Comparison of ENCODE assay signal across 20 cellular contexts in the genomic region with DNA sequence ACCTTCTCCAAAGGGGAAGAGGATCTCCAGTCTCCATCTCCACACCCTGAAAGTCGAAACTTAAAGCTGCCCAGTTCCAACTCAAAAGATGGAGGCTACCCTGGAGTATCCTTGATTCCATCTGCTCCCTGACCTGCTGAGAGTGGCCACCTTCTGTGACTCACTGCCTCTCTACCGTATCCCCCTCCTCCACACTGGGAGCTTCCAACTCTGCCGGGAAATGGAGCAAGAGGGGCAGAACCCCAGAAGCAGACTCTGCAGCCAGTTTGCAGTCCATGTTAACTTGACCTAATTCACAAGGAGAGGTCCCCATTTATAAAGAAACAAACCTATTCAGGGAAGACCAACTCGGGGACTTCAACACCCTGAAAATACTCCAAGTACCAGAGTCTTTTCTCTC. TPM values are rescaled to one million over a fixed set of nuclear protein-coding genes. Genes with fewer than 3 reads are reported as not detected.
A peak's percentile ranks its signal among the peaks of the same experiment; 100 is the strongest.
DNase-seq lines count a peak whose midpoint lies in the region; ATAC-seq, FAIRE-seq and TF ChIP-seq lines count a peak whose summit lies in the region.
"Had no signal": no experiment of that assay in that cellular context is flagged by ENCODE, and none has a peak within 500 bp of the region (broad histone marks: within the 10 kb centered on the region; RNA-seq: fewer than 3 reads in every experiment).

No MANE protein-coding gene starts in this region.

- H3K4me1 ChIP-seq in IMR-90 (ENCODE audit: control insufficient read depth, insufficient read depth, low read length) (peaks cover 17% of the 10 kb centered on the region), astrocyte (ENCODE audit: insufficient read depth, low read length) (peaks cover 7% of the 10 kb centered on the region), HAP-1 (no peaks in the 10 kb centered on the region)

- H3K27ac ChIP-seq in IMR-90 (ENCODE audit: insufficient read depth, low read length) (no peak overlapping the region), astrocyte (ENCODE audit: low read depth, low read length) (no peak overlapping the region)
- H3K27ac ChIP-seq: SK-N-MC had no signal

- H3K27me3 Mint-ChIP-seq in astrocyte (ENCODE audit: low read depth, unreplicated experiment) (peaks cover 32% of the 10 kb centered on the region), type B pancreatic cell (no peaks in the 10 kb centered on the region)

- CTCF ChIA-PET in IMR-90 (lab: Yijun Ruan, JAX): no interaction called here

- WGBS in IMR-90 (ENCODE audit: extremely low coverage in 2 of 2, insufficient read length in 1 of 2), 2 experiments: no CpG with 5 or more reads among the region's 4 CpGs

- POLR2A ChIA-PET in IMR-90 (lab: Charles Lee; ENCODE audit: unreplicated experiment): no interaction called here

- H3K9me3 ChIP-seq in IMR-90 (ENCODE audit: control insufficient read depth, insufficient read depth, low read length) (no peaks in the 10 kb centered on the region), astrocyte (ENCODE audit: insufficient read depth, low read depth, low read length) (no peaks in the 10 kb centered on the region), HAP-1 (no peaks in the 10 kb centered on the region)

- H3K4ac ChIP-seq in IMR-90 (ENCODE audit: low read depth, low read length): peak overlapping the region; percentile 73

- H3K56ac ChIP-seq in IMR-90 (ENCODE audit: extremely low read depth, insufficient read depth, low read length): no peak overlapping the region

- intact Hi-C loops in IMR-90 (cut with micrococcal nuclease): loop anchor here (2.0 kb wide), 1 partner anchor 17 kb away; no protein-coding TSS in a partner anchor

- H3K4me3 ChIP-seq in IMR-90 (ENCODE audit: insufficient read depth, low read depth, low read length) (no peak overlapping the region), astrocyte (ENCODE audit: insufficient read depth, low read depth, low read length) (no peak overlapping the region), HAP-1 (no peak overlapping the region)
- H3K4me3 ChIP-seq: SK-N-MC had no signal

- H3K36me3 ChIP-seq in IMR-90 (ENCODE audit: control insufficient read depth, insufficient read depth, low read length) (no peaks in the 10 kb centered on the region), astrocyte (ENCODE audit: insufficient read depth, low read length) (no peaks in the 10 kb centered on the region), HAP-1 (replicated peaks) (no peaks in the 10 kb centered on the region)

- H3K4me3 Mint-ChIP-seq in astrocyte (ENCODE audit: unreplicated experiment): no peak overlapping the region
- H3K4me3 Mint-ChIP-seq in type B pancreatic cell: no peak overlapping the region
- H3K4me3 Mint-ChIP-seq: CD14-positive monocyte had no signal

- no peak for FAIRE-seq in astrocyte (lab: Jason Lieb, UNC)
- FAIRE-seq: GM19239 had no signal

- dilution Hi-C loops in IMR-90 (cut with HindIII; ENCODE audit: low sequenced_read_pairs, unreplicated experiment): no loop called here

- TF ChIP-seq RAD21 in IMR-90 (IDR thresholded peaks at IDR 0.05; ENCODE audit: low read length): no peak

- H3K4me1 Mint-ChIP-seq in astrocyte (ENCODE audit: low read depth, unreplicated experiment) (peaks cover 16% of the 10 kb centered on the region), type B pancreatic cell (ENCODE audit: unreplicated experiment) (peaks cover 14% of the 10 kb centered on the region)
- H3K4me1 Mint-ChIP-seq: CD14-positive monocyte had no signal

- peak overlapping the region; percentile 41; the same call in 1 of the 2 replicates for H4K5ac ChIP-seq in IMR-90 (ENCODE audit: low read depth, low read length)

- H3K9ac ChIP-seq in IMR-90 (ENCODE audit: low read depth, low read length) (no peak overlapping the region), astrocyte (ENCODE audit: low read length) (no peak overlapping the region)

- H2BK15ac ChIP-seq in IMR-90 (ENCODE audit: low read depth, low read length): peak overlapping the region; percentile 21; the same call in 2 of the 3 replicates

- H3K27ac Mint-ChIP-seq in astrocyte (ENCODE audit: unreplicated experiment) (no peak overlapping the region), type B pancreatic cell (no peak overlapping the region)
- H3K27ac Mint-ChIP-seq: CD14-positive monocyte had no signal

- peak overlapping the region in 1 of 2 experiments; percentile 4; a peak in 1 of 4 replicates for H4K8ac ChIP-seq in IMR-90 (ENCODE audit: low read depth in 2 of 2, low read length in 2 of 2)

- H2AFZ ChIP-seq in IMR-90 (replicated peaks; ENCODE audit: low read length, poor library complexity): no peak overlapping the region
- H2AFZ ChIP-seq in astrocyte (ENCODE audit: low read depth, low read length): no peak overlapping the region

- H3K4me2 ChIP-seq in IMR-90 (ENCODE audit: low read depth, low read length): no peak overlapping the region
- H3K4me2 ChIP-seq in astrocyte (ENCODE audit: low read length): peak overlapping the region; percentile 9

- H3K79me1 ChIP-seq in IMR-90 (ENCODE audit: low read depth in 1 of 2, low read length in 2 of 2): no peaks in the 10 kb centered on the region

- H2AK9ac ChIP-seq in IMR-90 (replicated peaks; ENCODE audit: low read depth, low read length, poor library complexity): no peak overlapping the region

- no peak for TF ChIP-seq POLR2A in IMR-90 (IDR thresholded peaks at IDR 0.05; ENCODE audit: low read depth, low read length)

- H2BK20ac ChIP-seq in IMR-90 (ENCODE audit: low read depth, low read length): peak overlapping the region; percentile 69

- no peaks in the 10 kb centered on the region for H3K36me3 Mint-ChIP-seq in astrocyte (ENCODE audit: low read depth, unreplicated experiment)
- H3K36me3 Mint-ChIP-seq in type B pancreatic cell: no peaks in the 10 kb centered on the region

- peak overlapping the region; percentile 19; the same call in 1 of the 2 replicates for H3K18ac ChIP-seq in IMR-90 (ENCODE audit: low read depth, low read length)

- peak overlapping the region; percentile 44; the same call in 1 of the 2 replicates for H2AK5ac ChIP-seq in IMR-90 (ENCODE audit: low read depth, low read length)

- H3K14ac ChIP-seq in IMR-90 (replicated peaks; ENCODE audit: low read depth, low read length): peak overlapping the region; percentile 62; the same call in 1 of the 2 replicates

- H3K9me3 Mint-ChIP-seq in astrocyte (ENCODE audit: unreplicated experiment) (peaks cover 5% of the 10 kb centered on the region), type B pancreatic cell (no peaks in the 10 kb centered on the region)

- no peak for TF ChIP-seq CTCF in IMR-90 (conservative IDR thresholded peaks at IDR 0.05; ENCODE audit: low read depth, low read length)
- no peak for TF ChIP-seq CTCF in astrocyte (IDR thresholded peaks at IDR 0.05; ENCODE audit: insufficient read depth, low read depth, low read length)
- TF ChIP-seq CTCF in type B pancreatic cell (conservative IDR thresholded peaks at IDR 0.05): no peak

- H3K9me1 ChIP-seq in IMR-90 (ENCODE audit: insufficient read depth, low read length): peaks cover 8% of the 10 kb centered on the region

- H2BK120ac ChIP-seq in IMR-90 (ENCODE audit: low read depth, low read length): peak overlapping the region; percentile 55

- no TSS peak for BruUV-seq in IMR-90 (replicated peaks; lab: Mats Ljungman, UMichigan)

- H3K79me2 ChIP-seq in astrocyte (ENCODE audit: insufficient read depth, low read length): no peaks in the 10 kb centered on the region

- no peaks in the 10 kb centered on the region for H4K20me1 ChIP-seq in IMR-90 (ENCODE audit: insufficient read depth, low read length)
- no peaks in the 10 kb centered on the region for H4K20me1 ChIP-seq in astrocyte (ENCODE audit: insufficient read depth, low read length)

- H2BK5ac ChIP-seq in IMR-90 (ENCODE audit: low read depth, low read length, poor library complexity, severe bottlenecking): no peak overlapping the region

- in situ Hi-C loops in IMR-90 (cut with MboI; ENCODE audit: low sequenced_read_pairs): no loop called here
- in situ Hi-C loops in HAP-1 (cut with MboI; ENCODE audit: low sequenced_read_pairs): no loop called here

- DNase-seq in IMR-90 (no peak), astrocyte (ENCODE audit: low read depth) (no peak), hypothalamus (lab: John Stamatoyannopoulos, UW) (peak in 32 of 51 donors; percentile 3 to 69 (median 34)), pons (ENCODE audit: low spot score) (peak; percentile 29), 8988T (no peak), HAP-1 (ENCODE audit: low spot score in 2 of 2) (no peak), type B pancreatic cell (ENCODE audit: extremely low spot score, unreplicated experiment) (no peak)
- DNase-seq: DMS 273 treated with DMSO at 0.1 percent for 48 hours, GF-D8, GOT3, MV-4-11, NCI-H187, NCI-H2107, NCI-H510A, NCI-H774, SHP77 had no signal

- H4K91ac ChIP-seq in IMR-90 (ENCODE audit: insufficient read depth, low read depth, low read length): peak overlapping the region; percentile 32

- H3K27me3 ChIP-seq in IMR-90 (ENCODE audit: control insufficient read depth, insufficient read depth, low read length) (no peaks in the 10 kb centered on the region), astrocyte (ENCODE audit: insufficient read depth, low read length) (peaks cover 5% of the 10 kb centered on the region), HAP-1 (ENCODE audit: low read depth) (no peaks in the 10 kb centered on the region)

- no peak overlapping the region; the same call in 1 of the 2 replicates for H3K23ac ChIP-seq in IMR-90 (ENCODE audit: low read depth, low read length)

- peak; percentile 22 for ATAC-seq in IMR-90 (ENCODE audit: low read depth)
- no peak for ATAC-seq in HG03139 (IDR thresholded peaks at IDR 0.05; ENCODE audit: unreplicated experiment)

TF ChIP-seq in IMR-90, 13 proteins besides CTCF, POLR2A, EP300 and RAD21:
- TF ChIP-seq MAZ (IDR thresholded peaks at IDR 0.05; ENCODE audit: borderline replicate concordance, low read depth, low read length) (no peak), MXI1 (IDR thresholded peaks at IDR 0.05; ENCODE audit: borderline replicate concordance, low read depth, low read length) (no peak), NFE2L2 (IDR thresholded peaks at IDR 0.05; ENCODE audit: low read depth, low read length) (no peak), BHLHE40 (IDR thresholded peaks at IDR 0.05; ENCODE audit: low read depth, low read length) (no peak)

RNA-seq across cellular contexts. Expression of a gene that starts 22.0 kb away (rescaled TPM):
- total RNA-seq in IMR-90 (2012; rRNA removed) (21.1 and 25.8 TPM in 2 replicates), astrocyte (3.7 and 5.4 TPM in 2 replicates), type B pancreatic cell (ENCODE audit: low replicate concordance) (1.5 and 5.1 TPM in 2 replicates)
- polyA plus RNA-seq in IMR-90 (2012; rRNA removed): 17.6 and 19.4 TPM in 2 replicates
- polyA plus RNA-seq in IMR-90 (2012; cell fraction: cytosol; rRNA removed): 8.5 and 8.6 TPM in 2 replicates
- polyA plus RNA-seq in IMR-90 (2012; cell fraction: nucleus; rRNA removed; ENCODE audit: low replicate concordance): 37.6 and 104 TPM in 2 replicates

RNA-seq across cellular contexts. Expression of a gene that starts 35.5 kb away (rescaled TPM):
- total RNA-seq in IMR-90 (2012; rRNA removed): 37.1 and 38.3 TPM in 2 replicates
- polyA plus RNA-seq in IMR-90 (2012; rRNA removed): 14.4 and 16.8 TPM in 2 replicates
- polyA plus RNA-seq in IMR-90 (2012; cell fraction: cytosol; rRNA removed): 3.8 and 5.1 TPM in 2 replicates
- 2.1 and 10.6 TPM in 2 replicates for polyA plus RNA-seq in IMR-90 (2012; cell fraction: nucleus; rRNA removed; ENCODE audit: low replicate concordance)
- total RNA-seq in astrocyte: 29.3 and 36.0 TPM in 2 replicates
- 35.6 and 44.0 TPM in 2 replicates for total RNA-seq in type B pancreatic cell (ENCODE audit: low replicate concordance)

Comparison
In these comparisons a context has a peak if more than half of its experiments do, and no peak if none do; other contexts are left out.
1. DNase-seq: peak in hypothalamus (32 of 51) and pons (single experiment); none in IMR-90 (single experiment), astrocyte (single experiment), 8988T (single experiment), HAP-1 (0 of 2) and type B pancreatic cell (single experiment).